In genomic region chr6:151325075-151326050, GRCh38 we compare ENCODE assay signal across 9 cellular contexts.
DNase-seq lines count a peak whose midpoint lies in the region; ATAC-seq and TF ChIP-seq lines count a peak whose summit lies in the region.
"Had no signal": no experiment of that assay in that cellular context is flagged by ENCODE, and none has a peak within 500 bp of the region (broad histone marks: within the 10 kb centered on the region; RNA-seq: fewer than 3 reads in every experiment).

No MANE protein-coding gene starts in this region.

- intact Hi-C loops in PC-3 (cut with micrococcal nuclease): loop anchor here (2.0 to 10.0 kb wide), 2 partner anchors 81 to 265 kb away; no protein-coding TSS in a partner anchor

- peak overlapping the region; percentile 80 for H3K4me2 ChIP-seq in PC-3 (ENCODE audit: low read length)

- POLR2A ChIA-PET in PC-3 (lab: Charles Lee; ENCODE audit: unreplicated experiment): interaction anchor here (0.6 to 0.7 kb wide), 7 partner anchors 116 to 507 kb away, joined by 3 to 12 read pairs (median 4); no protein-coding TSS in a partner anchor

- no peaks in the 10 kb centered on the region for H3F3A ChIP-seq in PC-3 (ENCODE audit: low read length, unreplicated experiment)

- no peaks in the 10 kb centered on the region for H3K36me3 ChIP-seq in PC-3 (ENCODE audit: low read depth, low read length)
- H3K36me3 ChIP-seq in right atrium auricular region: no peaks in the 10 kb centered on the region

- TF ChIP-seq CTCF in PC-3 (conservative IDR thresholded peaks at IDR 0.05; ENCODE audit: low read depth, low read length) (no peak), right atrium auricular region (IDR thresholded peaks at IDR 0.05) (no peak)

- peaks cover 51% of the 10 kb centered on the region for H3K79me2 ChIP-seq in PC-3 (ENCODE audit: low read length)

- CTCF ChIA-PET in PC-3 (lab: Charles Lee): interaction anchor here (0.6 to 2.9 kb wide), 6 partner anchors 10 to 509 kb away, joined by 4 to 17 read pairs (median 6); no protein-coding TSS in a partner anchor

- H3K27me3 ChIP-seq in PC-3 (ENCODE audit: low read length) (no peaks in the 10 kb centered on the region), right atrium auricular region (no peaks in the 10 kb centered on the region)

- H4K20me1 ChIP-seq in PC-3 (ENCODE audit: low read length): peaks cover 20% of the 10 kb centered on the region

- H3K9ac ChIP-seq in PC-3 (ENCODE audit: low read length): peak overlapping the region; percentile 95

- H3K27ac ChIP-seq in PC-3 (ENCODE audit: low read length) (peak overlapping the region; percentile 87), right atrium auricular region (peak overlapping the region; percentile 66 to 86)
- H3K27ac ChIP-seq: C4-2B had no signal

- H3K9me3 ChIP-seq in PC-3 (ENCODE audit: low read length) (no peaks in the 10 kb centered on the region), right atrium auricular region (no peaks in the 10 kb centered on the region)

- ATAC-seq in PC-3: peak; percentile 72
- no peak for ATAC-seq in GM19328 (IDR thresholded peaks at IDR 0.05; ENCODE audit: unreplicated experiment)
- ATAC-seq in HG03095 (IDR thresholded peaks at IDR 0.05; ENCODE audit: unreplicated experiment): no peak

- H2AFZ ChIP-seq in PC-3 (ENCODE audit: low read length): peak overlapping the region; percentile 28

- no TSS peak for BruUV-seq in PC-3 (replicated peaks; lab: Mats Ljungman, UMichigan)

- no peaks in the 10 kb centered on the region for H3K9me2 ChIP-seq in PC-3 (replicated peaks; ENCODE audit: low read length)

- peaks cover 27% of the 10 kb centered on the region for H3K4me1 ChIP-seq in PC-3 (ENCODE audit: insufficient read depth, low read length)
- H3K4me1 ChIP-seq in right atrium auricular region: peaks cover 0 to 24% of the 10 kb centered on the region in 2 donors

- DNase-seq in NCI-H1417 (lab: John Stamatoyannopoulos, UW) (peak in 2 of 3 experiments; percentile 71 to 85), NCI-H1417 treated with DMSO at 0.1 percent for 48 hours (lab: John Stamatoyannopoulos, UW) (no peak), PC-3 (peak; percentile 68), amniotic stem cell (lab: John Stamatoyannopoulos, UW) (peak; percentile 50), right atrium auricular region (ENCODE audit: low spot score) (peak; percentile 80), renal cortical epithelial cell (ENCODE audit: low read depth) (peak; percentile 58)

- H3K4me3 ChIP-seq in PC-3 (ENCODE audit: low read length) (peak overlapping the region; percentile 89), right atrium auricular region (peak overlapping the region; percentile 45 to 55)
